Comparison of ENCODE assay signal across 21 cellular contexts in the genomic region with DNA sequence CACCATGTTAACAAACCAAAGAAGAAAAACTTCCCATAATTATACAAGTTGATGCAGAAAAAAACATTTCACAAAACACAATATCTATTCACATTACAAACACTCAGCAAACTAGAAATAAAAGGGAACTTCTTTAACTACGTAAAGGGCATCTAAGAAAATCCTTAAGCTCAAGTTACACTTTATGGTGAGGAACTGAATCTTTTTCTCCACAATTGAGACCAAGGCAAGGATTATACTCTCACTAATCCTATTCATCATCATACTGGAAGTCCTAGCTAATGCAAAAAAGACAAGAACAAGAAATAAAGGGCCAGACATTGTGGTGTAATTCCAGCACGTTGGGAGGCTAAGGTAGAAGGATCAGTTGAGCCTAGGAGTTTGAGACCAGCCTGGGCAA.
"Had no signal": no experiment of that assay in that cellular context is flagged by ENCODE, and none has a peak within 500 bp of the region (broad histone marks: within the 10 kb centered on the region; RNA-seq: fewer than 3 reads in every experiment).

No MANE protein-coding gene starts in this region.

- H3K4me3 ChIP-seq: left ventricle myocardium inferior, lung, ovary, right atrium auricular region, right lobe of liver, smooth muscle cell, stomach, testis, thyroid gland, transverse colon, upper lobe of left lung, vagina had no signal

- H3K27ac ChIP-seq: left ventricle myocardium inferior, ovary, right atrium auricular region, right lobe of liver, stomach, testis, thyroid gland, transverse colon, upper lobe of left lung, vagina had no signal

- DNase-seq: islet precursor cell; left ventricle myocardium inferior; mesendoderm; naive B cell; ovary; right lobe of liver; stimulated activated CD4-positive, alpha-beta T cell treated with anti-CD3 and anti-CD28 coated beads, Interleukin-1b, Interleukin-23, amount 100 ng/mL, for 48 hours; stimulated activated CD4-positive, alpha-beta T cell treated with anti-CD3 and anti-CD28 coated beads, Interleukin-2, amount 100 ng/mL, for 48 hours; stimulated activated CD4-positive, alpha-beta T cell treated with anti-CD3 and anti-CD28 coated beads, Interleukin-4, amount 100 ng/mL, for 4 hours; stimulated activated CD8-positive, alpha-beta memory T cell treated with anti-CD3 and anti-CD28 coated beads, Interleukin-4, amount 100 ng/mL, for 48 hours; stimulated activated naive B cell treated with anti-CD40 and anti-IgM and Interleukin-4, amounts not matched to agents 10 μg/mL and 1 μg/mL and 100 μg/mL, for 72 hours; stimulated activated naive CD8-positive, alpha-beta T cell treated with anti-CD3 and anti-CD28 coated beads, Interleukin-15, Interleukin-2, amounts not matched to agents 100 U/mL and 50 U/mL, for 24 hours; stomach; testis; thyroid gland; transverse colon; upper lobe of left lung had no signal

- H3K4me2 ChIP-seq: smooth muscle cell had no signal

- H3K27me3 ChIP-seq: ovary, right atrium auricular region, right lobe of liver, stomach, testis, thyroid gland, transverse colon, upper lobe of left lung, vagina had no signal

- H3K9me3 ChIP-seq: ovary, right lobe of liver, stomach, testis, thyroid gland, transverse colon, upper lobe of left lung, vagina had no signal

- H3K36me3 ChIP-seq: left ventricle myocardium inferior, ovary, right atrium auricular region, right lobe of liver, stomach, thyroid gland, transverse colon, upper lobe of left lung, vagina had no signal

- H3K4me1 ChIP-seq: left ventricle myocardium inferior, right atrium auricular region, right lobe of liver, stomach, testis, thyroid gland, transverse colon, upper lobe of left lung, vagina had no signal
